ENCODE assay signal across 9 cellular contexts in genomic region chr1:198359024-198359653, GRCh38.
DNase-seq lines count a peak whose midpoint lies in the region; ATAC-seq and TF ChIP-seq lines count a peak whose summit lies in the region.
"Had no signal": no experiment of that assay in that cellular context is flagged by ENCODE, and none has a peak within 500 bp of the region (broad histone marks: within the 10 kb centered on the region; RNA-seq: fewer than 3 reads in every experiment).

No MANE protein-coding gene starts in this region.

- intact Hi-C loops in CD4-positive, alpha-beta memory T cell (cut with micrococcal nuclease), result loop anchor here (5.0 kb wide), 2 partner anchors 437 to 832 kb away; no protein-coding TSS in a partner anchor

- H3K27ac Mint-ChIP-seq in CD4-positive, alpha-beta memory T cell, result no peak overlapping the region

- no peaks in the 10 kb centered on the region for H3K4me1 Mint-ChIP-seq in CD4-positive, alpha-beta memory T cell

- POLR2A ChIA-PET in CD4-positive, alpha-beta memory T cell (lab: Charles Lee; ENCODE audit: partially characterized antibody), result no interaction called here
- POLR2A ChIA-PET in RWPE1 (lab: Yijun Ruan, JAX; ENCODE audit: low non-redundant PET), result no interaction called here

- no peaks in the 10 kb centered on the region for H3K9me3 ChIP-seq in CD4-positive, alpha-beta memory T cell (ENCODE audit: control insufficient read depth in 1 of 2, low read length in 2 of 2)
- H3K9me3 ChIP-seq: MG63 had no signal

- peaks cover 2 to 3% of the 10 kb centered on the region in 2 donors for H3K27me3 Mint-ChIP-seq in CD4-positive, alpha-beta memory T cell

- no peak overlapping the region for H3K4me3 ChIP-seq in CD4-positive, alpha-beta memory T cell (ENCODE audit: low read length in 2 of 2)
- H3K4me3 ChIP-seq: MG63 had no signal

- H3K4me3 Mint-ChIP-seq in CD4-positive, alpha-beta memory T cell, result no peak overlapping the region

- no peaks in the 10 kb centered on the region for H3K27me3 ChIP-seq in CD4-positive, alpha-beta memory T cell (ENCODE audit: insufficient read depth, low read length)
- H3K27me3 ChIP-seq: MG63 had no signal

- TF ChIP-seq CTCF in LNCAP (IDR thresholded peaks at IDR 0.05) (peak; percentile 76), RWPE1 (conservative IDR thresholded peaks at IDR 0.05; ENCODE audit: low read depth) (no peak)

- no peak overlapping the region for H3K27ac ChIP-seq in CD4-positive, alpha-beta memory T cell (ENCODE audit: low read depth, low read length)
- H3K27ac ChIP-seq in RWPE1, result no peak overlapping the region

- no peak for ATAC-seq in GM21390 (IDR thresholded peaks at IDR 0.05; ENCODE audit: unreplicated experiment)
- ATAC-seq in HG03565 (IDR thresholded peaks at IDR 0.05; ENCODE audit: unreplicated experiment), result no peak

- DNase-seq in CD4-positive, alpha-beta memory T cell, result peak in 4 of 5 donors; percentile 8 to 28 (median 10)
- DNase-seq in cerebellar cortex (ENCODE audit: low spot score) (peak; percentile 2), myocyte (ENCODE audit: low read depth) (peak; percentile 4), epidermal melanocyte (ENCODE audit: insufficient read length, low spot score) (no peak), RWPE1 (ENCODE audit: low spot score) (no peak)
- DNase-seq: MG63 had no signal

- H3K36me3 Mint-ChIP-seq in CD4-positive, alpha-beta memory T cell, result no peaks in the 10 kb centered on the region

- no peaks in the 10 kb centered on the region for H3K4me1 ChIP-seq in CD4-positive, alpha-beta memory T cell (ENCODE audit: insufficient read depth, low read length)

- H3K9me3 Mint-ChIP-seq in CD4-positive, alpha-beta memory T cell, result no peaks in the 10 kb centered on the region

- CTCF ChIA-PET in CD4-positive, alpha-beta memory T cell (lab: Charles Lee; ENCODE audit: partially characterized antibody), result interaction anchor here (1.0 to 2.3 kb wide), 7 partner anchors 8 to 291 kb away, joined by 3 to 8 read pairs (median 4); no protein-coding TSS in a partner anchor
- CTCF ChIA-PET in RWPE1 (lab: Yijun Ruan, JAX), result interaction anchor here (0.7 to 1.2 kb wide), 3 partner anchors 43 to 275 kb away, joined by 3 read pairs; no protein-coding TSS in a partner anchor

- H3K36me3 ChIP-seq in CD4-positive, alpha-beta memory T cell (ENCODE audit: insufficient read depth, low read length), result no peaks in the 10 kb centered on the region
- H3K36me3 ChIP-seq: MG63 had no signal

Comparison
In these comparisons a context has a peak if more than half of its experiments do, and no peak if none do; other contexts are left out.
1. DNase-seq: peak in CD4-positive, alpha-beta memory T cell (4 of 5), cerebellar cortex (single experiment) and myocyte (single experiment); none in epidermal melanocyte (single experiment) and RWPE1 (single experiment).